ENCODE assay signal across 7 cellular contexts in genomic region chr2:131034122-131035051, GRCh38. TPM values are rescaled to one million over a fixed set of nuclear protein-coding genes. Genes with fewer than 3 reads are reported as not detected.
DNase-seq lines count a peak whose midpoint lies in the region; ATAC-seq lines count a peak whose summit lies in the region.

No MANE protein-coding gene starts in this region.

- H3K27ac Mint-ChIP-seq in activated naive CD8-positive, alpha-beta T cell treated with anti-CD3 and anti-CD28 coated beads, Interleukin-2, amount 10 ng/mL, durations not matched to agents 7 days and 5 days: peak overlapping the region; percentile 25

- H3K27me3 ChIP-seq in MG63: no peaks in the 10 kb centered on the region

- H3K9me3 ChIP-seq in MG63: no peaks in the 10 kb centered on the region

- peak overlapping the region; percentile 56 for H3K4me3 Mint-ChIP-seq in activated naive CD8-positive, alpha-beta T cell treated with anti-CD3 and anti-CD28 coated beads, Interleukin-2, amount 10 ng/mL, durations not matched to agents 7 days and 5 days

- no peaks in the 10 kb centered on the region for H3K36me3 Mint-ChIP-seq in activated naive CD8-positive, alpha-beta T cell treated with anti-CD3 and anti-CD28 coated beads, Interleukin-2, amount 10 ng/mL, durations not matched to agents 7 days and 5 days

- H3K36me3 ChIP-seq in MG63: no peaks in the 10 kb centered on the region

- peaks cover 1% of the 10 kb centered on the region for H3K4me1 Mint-ChIP-seq in activated naive CD8-positive, alpha-beta T cell treated with anti-CD3 and anti-CD28 coated beads, Interleukin-2, amount 10 ng/mL, durations not matched to agents 7 days and 5 days

- peak; percentile 69 for DNase-seq in MG63
- DNase-seq in activated naive CD8-positive, alpha-beta T cell treated with anti-CD3 and anti-CD28 coated beads, Interleukin-2, amount 10 ng/mL, durations not matched to agents 7 days and 5 days: no peak
- peak; percentile 34 for DNase-seq in iris pigment epithelial cell (ENCODE audit: low read depth)
- DNase-seq in stimulated activated naive CD8-positive, alpha-beta T cell treated with anti-CD3 and anti-CD28 coated beads, Interleukin-15, Interleukin-2, amounts not matched to agents 100 U/mL and 50 U/mL, for 24 hours: peak; percentile 55
- DNase-seq in NCI-H524 treated with DMSO at 0.1 percent for 48 hours (lab: John Stamatoyannopoulos, UW): no peak
- no peak for DNase-seq in H4 (ENCODE audit: low spot score)

- POLR2A ChIA-PET in activated naive CD8-positive, alpha-beta T cell treated with anti-CD3 and anti-CD28 coated beads, Interleukin-2, amount 10 ng/mL, durations not matched to agents 7 days and 5 days (lab: Charles Lee): no interaction called here

- peak overlapping the region; percentile 50 for H3K4me3 ChIP-seq in MG63

- H3K27me3 Mint-ChIP-seq in activated naive CD8-positive, alpha-beta T cell treated with anti-CD3 and anti-CD28 coated beads, Interleukin-2, amount 10 ng/mL, durations not matched to agents 7 days and 5 days: peaks cover 39% of the 10 kb centered on the region

- ATAC-seq in activated naive CD8-positive, alpha-beta T cell treated with anti-CD3 and anti-CD28 coated beads, Interleukin-2, amount 10 ng/mL, durations not matched to agents 7 days and 5 days (ENCODE audit: low read depth): peak; percentile 60
- peak; percentile 48 for ATAC-seq in stimulated activated naive CD8-positive, alpha-beta T cell treated with anti-CD3 and anti-CD28 coated beads, Interleukin-15, Interleukin-2, amounts not matched to agents 100 U/mL and 50 U/mL, for 24 hours
- no peak for ATAC-seq in GM21390 (IDR thresholded peaks at IDR 0.05; ENCODE audit: unreplicated experiment)

- no peaks in the 10 kb centered on the region for H3K9me3 Mint-ChIP-seq in activated naive CD8-positive, alpha-beta T cell treated with anti-CD3 and anti-CD28 coated beads, Interleukin-2, amount 10 ng/mL, durations not matched to agents 7 days and 5 days

RNA-seq across cellular contexts. Expression of gene FAM168B, which starts 58.9 kb away (rescaled TPM):
- total RNA-seq in MG63 (2014; rRNA removed; shearing (Covaris generic); ENCODE audit: low replicate concordance): 115 and 171 TPM in 2 replicates
- total RNA-seq in activated naive CD8-positive, alpha-beta T cell treated with anti-CD3 and anti-CD28 coated beads, Interleukin-2, amount 10 ng/mL, durations not matched to agents 7 days and 5 days: 10 to 100 TPM; 63.0 to 67.9 TPM
- total RNA-seq in H4 (2014; rRNA removed; shearing (Covaris generic)): 56.1 and 61.7 TPM in 2 replicates

Comparison
In these comparisons a context has a peak if more than half of its experiments do, and no peak if none do; other contexts are left out.
1. DNase-seq: peak in MG63 (single experiment), iris pigment epithelial cell (single experiment) and stimulated activated naive CD8-positive, alpha-beta T cell treated with anti-CD3 and anti-CD28 coated beads, Interleukin-15, Interleukin-2, amounts not matched to agents 100 U/mL and 50 U/mL, for 24 hours (single experiment); none in activated naive CD8-positive, alpha-beta T cell treated with anti-CD3 and anti-CD28 coated beads, Interleukin-2, amount 10 ng/mL, durations not matched to agents 7 days and 5 days (single experiment), NCI-H524 treated with DMSO at 0.1 percent for 48 hours (single experiment) and H4 (single experiment).